13 cellular contexts compared by ENCODE assay signal in genomic region chr7:44382459-44383300, GRCh38. TPM values are rescaled to one million over a fixed set of nuclear protein-coding genes. Genes with fewer than 3 reads are reported as not detected.
DNase-seq lines count a peak whose midpoint lies in the region; ATAC-seq and TF ChIP-seq lines count a peak whose summit lies in the region.
"Had no signal": no experiment of that assay in that cellular context is flagged by ENCODE, and none has a peak within 500 bp of the region (broad histone marks: within the 10 kb centered on the region; RNA-seq: fewer than 3 reads in every experiment).

No MANE protein-coding gene starts in this region.

- H3K27ac ChIP-seq in heart left ventricle, result peak overlapping the region in 4 of 12 donors; percentile 10 to 39 (median 28)
- H3K27ac ChIP-seq: BLaER1 treated with 17β-estradiol and CSF1 and Interleukin-3, amounts not matched to agents 10 nM and 100 nM; HL-60; skin epidermis had no signal

- H3K27me3 ChIP-seq in heart left ventricle, result no peaks in the 10 kb centered on the region
- no peaks in the 10 kb centered on the region for H3K27me3 ChIP-seq in MG63
- H3K27me3 ChIP-seq: BLaER1 treated with 17β-estradiol and CSF1 and Interleukin-3, amounts not matched to agents 10 nM and 100 nM had no signal

- DNase-seq in EH (ENCODE audit: low read depth), result peak; percentile 21
- DNase-seq in astrocyte of the hippocampus (ENCODE audit: low read depth, low spot score), result peak; percentile 36
- peak in 1 of 5 donors; percentile 14 for DNase-seq in heart left ventricle
- peak; percentile 63 for DNase-seq in pons (ENCODE audit: low spot score)
- no peak for DNase-seq in MG63
- DNase-seq in stimulated activated CD4-positive, alpha-beta T cell treated with anti-CD3 and anti-CD28 coated beads, Interleukin-2, amount 100 ng/mL, for 48 hours, result no peak
- DNase-seq: activated T-cell treated with anti-CD3 and anti-CD28 coated beads, Interleukin-2, amount 50 U/mL, for 1 hour; NCI-H2227 treated with DMSO at 0.1 percent for 48 hours had no signal

- TF ChIP-seq CTCF in heart left ventricle (IDR thresholded peaks at IDR 0.05), result no peak

- peaks cover 0 to 30% (median 14%) of the 10 kb centered on the region in 12 donors for H3K4me1 ChIP-seq in heart left ventricle
- H3K4me1 ChIP-seq: BLaER1 treated with 17β-estradiol and CSF1 and Interleukin-3, amounts not matched to agents 10 nM and 100 nM had no signal

- TF ChIP-seq POLR2A in heart left ventricle (IDR thresholded peaks at IDR 0.05), result no peak

- H3K4me3 ChIP-seq in heart left ventricle (no peak overlapping the region), MG63 (no peak overlapping the region)
- H3K4me3 ChIP-seq: BLaER1 treated with 17β-estradiol and CSF1 and Interleukin-3, amounts not matched to agents 10 nM and 100 nM; skin epidermis had no signal

- ATAC-seq in heart left ventricle, result peak; percentile 20 to 55 (median 44)
- no peak for ATAC-seq in GM21619 (IDR thresholded peaks at IDR 0.05; ENCODE audit: unreplicated experiment)
- ATAC-seq in GM19035 (IDR thresholded peaks at IDR 0.05; ENCODE audit: unreplicated experiment), result no peak

- WGBS in heart left ventricle, 4 donors, result 75 to 84% (median 77%) methylated on average over 10 to 13 of the region's 13 CpGs

- H3K36me3 ChIP-seq in heart left ventricle (peaks cover 0 to 42% (median 34%) of the 10 kb centered on the region in 9 donors), MG63 (peaks cover 47% of the 10 kb centered on the region)

- intact Hi-C loops in heart left ventricle (cut with DNase I), result loop anchor here in 1 of 10 donors (5.0 kb wide), 1 partner anchor 95 kb away; no protein-coding TSS in a partner anchor

- no peaks in the 10 kb centered on the region for H3K9me3 ChIP-seq in heart left ventricle
- no peaks in the 10 kb centered on the region for H3K9me3 ChIP-seq in MG63
- H3K9me3 ChIP-seq: BLaER1 treated with 17β-estradiol and CSF1 and Interleukin-3, amounts not matched to agents 10 nM and 100 nM had no signal

RNA-seq across cellular contexts. Expression of gene CAMK2B, which starts 57.3 kb away (rescaled TPM):
- 100 to 1,000 TPM in 5 of 9 donors, 10 to 100 TPM in 4; 77.5 to 141 (median 104) TPM for total RNA-seq in heart left ventricle
- 100 to 1,000 TPM in 1 of 2 donors, 10 to 100 TPM in 1; 35.7 to 103 TPM for polyA plus RNA-seq in heart left ventricle
- 0.54 and 2.0 TPM in 2 replicates for total RNA-seq in MG63 (2014; rRNA removed; shearing (Covaris generic); ENCODE audit: low replicate concordance)

Comparison
In these comparisons a context has a peak if more than half of its experiments do, and no peak if none do; other contexts are left out.
1. DNase-seq: peak in EH (single experiment), astrocyte of the hippocampus (single experiment) and pons (single experiment); none in MG63 (single experiment) and stimulated activated CD4-positive, alpha-beta T cell treated with anti-CD3 and anti-CD28 coated beads, Interleukin-2, amount 100 ng/mL, for 48 hours (0 of 2).
2. ATAC-seq: peak in heart left ventricle (4 of 4); none in GM21619 (single experiment) and GM19035 (single experiment).
3. RNA of gene CAMK2B, which starts 57.3 kb away (total RNA-seq): 77.5 to 141 TPM in heart left ventricle; 0.54 to 2.0 TPM in MG63; every median in the first group is over 10 times any median in the second.